In the genomic region with DNA sequence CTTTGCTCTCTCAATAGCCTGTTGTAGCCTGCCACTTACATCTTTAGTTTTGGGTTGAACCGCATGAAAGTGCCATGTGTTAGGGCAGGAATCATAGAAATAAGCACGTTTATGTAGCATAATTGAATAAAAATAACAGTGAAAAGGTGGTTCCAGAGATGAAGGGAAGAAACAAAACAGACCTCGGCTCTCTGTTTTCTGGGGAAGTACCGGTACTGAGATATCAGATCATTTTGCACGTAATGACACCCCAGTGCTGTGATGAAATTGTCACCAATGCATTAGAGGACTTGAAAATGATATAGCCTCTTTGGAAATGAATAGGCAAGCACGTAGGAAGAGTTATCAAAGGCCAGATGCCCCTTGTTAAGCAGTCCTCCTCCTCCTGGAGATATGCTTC, we compare ENCODE assay signal across 1 cellular context.
TF ChIP-seq lines count a peak whose summit lies in the region.

No MANE protein-coding gene starts in this region.

TF ChIP-seq in SK-N-SH, 30 proteins besides CTCF, POLR2A, EP300 and RAD21 (continued from another document):
- no peak for TF ChIP-seq CHD2 (IDR thresholded peaks at IDR 0.05; ENCODE audit: low read length, partially characterized antibody)
- no peak for TF ChIP-seq RFX5 (IDR thresholded peaks at IDR 0.05; ENCODE audit: low read length)
- TF ChIP-seq, protein P1, sequence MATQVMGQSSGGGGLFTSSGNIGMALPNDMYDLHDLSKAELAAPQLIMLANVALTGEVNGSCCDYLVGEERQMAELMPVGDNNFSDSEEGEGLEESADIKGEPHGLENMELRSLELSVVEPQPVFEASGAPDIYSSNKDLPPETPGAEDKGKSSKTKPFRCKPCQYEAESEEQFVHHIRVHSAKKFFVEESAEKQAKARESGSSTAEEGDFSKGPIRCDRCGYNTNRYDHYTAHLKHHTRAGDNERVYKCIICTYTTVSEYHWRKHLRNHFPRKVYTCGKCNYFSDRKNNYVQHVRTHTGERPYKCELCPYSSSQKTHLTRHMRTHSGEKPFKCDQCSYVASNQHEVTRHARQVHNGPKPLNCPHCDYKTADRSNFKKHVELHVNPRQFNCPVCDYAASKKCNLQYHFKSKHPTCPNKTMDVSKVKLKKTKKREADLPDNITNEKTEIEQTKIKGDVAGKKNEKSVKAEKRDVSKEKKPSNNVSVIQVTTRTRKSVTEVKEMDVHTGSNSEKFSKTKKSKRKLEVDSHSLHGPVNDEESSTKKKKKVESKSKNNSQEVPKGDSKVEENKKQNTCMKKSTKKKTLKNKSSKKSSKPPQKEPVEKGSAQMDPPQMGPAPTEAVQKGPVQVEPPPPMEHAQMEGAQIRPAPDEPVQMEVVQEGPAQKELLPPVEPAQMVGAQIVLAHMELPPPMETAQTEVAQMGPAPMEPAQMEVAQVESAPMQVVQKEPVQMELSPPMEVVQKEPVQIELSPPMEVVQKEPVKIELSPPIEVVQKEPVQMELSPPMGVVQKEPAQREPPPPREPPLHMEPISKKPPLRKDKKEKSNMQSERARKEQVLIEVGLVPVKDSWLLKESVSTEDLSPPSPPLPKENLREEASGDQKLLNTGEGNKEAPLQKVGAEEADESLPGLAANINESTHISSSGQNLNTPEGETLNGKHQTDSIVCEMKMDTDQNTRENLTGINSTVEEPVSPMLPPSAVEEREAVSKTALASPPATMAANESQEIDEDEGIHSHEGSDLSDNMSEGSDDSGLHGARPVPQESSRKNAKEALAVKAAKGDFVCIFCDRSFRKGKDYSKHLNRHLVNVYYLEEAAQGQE (IDR thresholded peaks at IDR 0.05; ENCODE audit: low read depth, low read length), result no peak
- TF ChIP-seq FOSL2 (IDR thresholded peaks at IDR 0.05; ENCODE audit: borderline replicate concordance, low read depth), result no peak
- no peak for TF ChIP-seq NRF1 (IDR thresholded peaks at IDR 0.05; ENCODE audit: low read depth, low read length)
- TF ChIP-seq FOXM1 (IDR thresholded peaks at IDR 0.05; ENCODE audit: low read depth), result no peak
- TF ChIP-seq TCF12 (IDR thresholded peaks at IDR 0.05), result no peak
- TF ChIP-seq EZH2phosphoT487 (IDR thresholded peaks at IDR 0.05; ENCODE audit: borderline replicate concordance, low read depth), result no peak
- no peak for TF ChIP-seq NFIC (IDR thresholded peaks at IDR 0.05; ENCODE audit: borderline replicate concordance)
- TF ChIP-seq, protein P2, sequence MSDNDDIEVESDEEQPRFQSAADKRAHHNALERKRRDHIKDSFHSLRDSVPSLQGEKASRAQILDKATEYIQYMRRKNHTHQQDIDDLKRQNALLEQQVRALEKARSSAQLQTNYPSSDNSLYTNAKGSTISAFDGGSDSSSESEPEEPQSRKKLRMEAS (IDR thresholded peaks at IDR 0.05; ENCODE audit: low read depth), result no peak
- TF ChIP-seq RXRA (IDR thresholded peaks at IDR 0.05; ENCODE audit: borderline replicate concordance, low read depth), result no peak
- TF ChIP-seq MXI1 (IDR thresholded peaks at IDR 0.05; ENCODE audit: low read depth, low read length), result peak; percentile 51; the same call in 1 of the 2 replicates
- no peak for TF ChIP-seq TAF1 (IDR thresholded peaks at IDR 0.05; ENCODE audit: borderline replicate concordance, low read depth, low read length)
- no peak for TF ChIP-seq GABPA (IDR thresholded peaks at IDR 0.05; ENCODE audit: low read depth)
- TF ChIP-seq POLR2AphosphoS5 (IDR thresholded peaks at IDR 0.05; ENCODE audit: low read depth, low read length), result no peak
- TF ChIP-seq RCOR1 (IDR thresholded peaks at IDR 0.05; ENCODE audit: low read length), result 0 out of 2 replicates have a peak, but pooled peaks have one; percentile 14
- no peak for TF ChIP-seq USF1 (IDR thresholded peaks at IDR 0.05; ENCODE audit: borderline replicate concordance, low read depth)
- no peak for TF ChIP-seq SMC3 (IDR thresholded peaks at IDR 0.05; ENCODE audit: low read depth, low read length)
- TF ChIP-seq YY1 (IDR thresholded peaks at IDR 0.05; ENCODE audit: low read depth), result no peak
- TF ChIP-seq FOXJ3 (CRISPR knock-in tag; IDR thresholded peaks at IDR 0.05), result no peak; the same call in 1 of the 2 replicates
- TF ChIP-seq SIN3A (IDR thresholded peaks at IDR 0.05; ENCODE audit: borderline replicate concordance, low read depth, low read length), result no peak
- TF ChIP-seq IRF3 (IDR thresholded peaks at IDR 0.05; ENCODE audit: low read depth, low read length), result no peak
